ENCODE assay signal across 6 cellular contexts in the genomic region with DNA sequence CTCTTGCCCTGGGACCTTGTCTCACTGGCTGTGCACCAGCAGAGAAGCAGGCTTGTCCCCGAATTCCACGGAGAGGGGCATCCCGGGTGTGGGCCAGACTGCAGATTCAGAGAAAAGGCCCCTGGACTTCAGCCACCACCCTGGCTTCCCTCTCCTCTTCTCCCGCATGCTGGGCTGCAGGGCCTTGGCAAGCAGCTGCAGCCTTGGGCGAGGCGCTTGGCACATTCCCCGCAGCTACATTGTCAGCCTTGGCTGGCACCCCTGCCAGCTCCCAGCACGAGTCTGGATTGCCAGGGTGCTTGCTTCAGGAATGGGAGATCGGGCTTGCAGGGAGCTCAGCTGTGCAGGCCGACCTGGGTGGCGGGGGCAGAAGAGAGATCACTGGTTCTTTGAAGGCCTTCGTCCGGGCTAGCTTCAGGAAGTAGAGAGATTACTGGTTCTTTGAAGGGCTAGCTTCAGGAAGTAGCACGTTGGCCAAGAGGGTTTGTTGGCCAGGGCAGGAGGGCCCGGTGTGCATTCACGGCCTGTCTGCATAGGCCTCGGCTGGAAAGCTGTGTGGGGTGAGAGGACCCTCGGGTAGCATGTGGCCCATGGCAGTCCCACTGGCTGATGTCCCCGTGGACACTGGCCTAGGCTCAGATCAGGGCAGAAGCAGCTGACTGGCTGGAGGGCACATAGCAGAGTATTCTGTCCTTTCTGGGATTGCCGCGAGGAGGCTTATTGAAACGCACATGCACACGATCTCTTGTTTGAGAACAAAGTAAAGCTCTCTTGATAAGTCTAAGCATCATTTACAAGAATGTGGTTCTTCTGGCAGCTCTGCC.
A peak's percentile ranks its signal among the peaks of the same experiment; 100 is the strongest.
DNase-seq lines count a peak whose midpoint lies in the region; TF ChIP-seq lines count a peak whose summit lies in the region.

No MANE protein-coding gene starts in this region.

- no peak overlapping the region for H3K4me3 ChIP-seq in KMS-11 (IDR thresholded peaks at IDR 0.05; ENCODE audit: insufficient read depth, low read depth, low read length)
- H3K4me3 ChIP-seq in adipocyte (ENCODE audit: low read length) = peak overlapping the region; percentile 74

- H3K4me1 ChIP-seq in KMS-11 (ENCODE audit: low read depth, poor library complexity, severe bottlenecking) (peaks cover 41% of the 10 kb centered on the region), adipocyte (ENCODE audit: control insufficient read depth, insufficient read depth, low read length) (peaks cover 39% of the 10 kb centered on the region)

- H4K20me1 ChIP-seq in KMS-11 (ENCODE audit: insufficient read depth) = no peaks in the 10 kb centered on the region

- H3K9ac ChIP-seq in KMS-11 (peak overlapping the region; percentile 43; the same call in 1 of the 2 replicates), adipocyte (ENCODE audit: low read length) (peak overlapping the region; percentile 80)

- H3K27ac ChIP-seq in KMS-11 = peak overlapping the region; percentile 81

- H3K27me3 ChIP-seq in KMS-11 (ENCODE audit: insufficient read depth, low read depth) = no peaks in the 10 kb centered on the region
- H3K27me3 ChIP-seq in adipocyte (replicated peaks; ENCODE audit: control insufficient read depth, insufficient read depth, low read length) = no peaks in the 10 kb centered on the region

- peaks cover 12% of the 10 kb centered on the region for H3K9me3 ChIP-seq in adipocyte (ENCODE audit: control insufficient read depth, low read length)

- H3K4me2 ChIP-seq in KMS-11 = peak overlapping the region; percentile 78

- DNase-seq in adipocyte (ENCODE audit: low read depth) = peak; percentile 31
- peak; percentile 72 for DNase-seq in midbrain (lab: John Stamatoyannopoulos, UW)
- DNase-seq in glomerular visceral epithelial cell (ENCODE audit: extremely low spot score) = no peak
- DNase-seq in DMS114 treated with DMSO at 0.1 percent for 48 hours (lab: John Stamatoyannopoulos, UW; ENCODE audit: unreplicated experiment) = no peak
- no peak for DNase-seq in NCI-H510A (lab: John Stamatoyannopoulos, UW)

- H2AFZ ChIP-seq in KMS-11 (ENCODE audit: low read depth) = peak overlapping the region; percentile 30; the same call in 1 of the 2 replicates

- H3K79me2 ChIP-seq in KMS-11 (ENCODE audit: insufficient read depth, low read depth) = peaks cover 13% of the 10 kb centered on the region

- no peak for TF ChIP-seq CTCF in KMS-11 (conservative IDR thresholded peaks at IDR 0.05; ENCODE audit: low read depth, low read length)

- H3K36me3 ChIP-seq in KMS-11 (ENCODE audit: insufficient read depth) (no peaks in the 10 kb centered on the region), adipocyte (ENCODE audit: control insufficient read depth, insufficient read depth, low read length, severe bottlenecking) (peaks cover 8% of the 10 kb centered on the region)

Comparison
In these comparisons a context has a peak if more than half of its experiments do, and no peak if none do; other contexts are left out.
1. DNase-seq: peak in adipocyte (single experiment) and midbrain (single experiment); none in glomerular visceral epithelial cell (single experiment), DMS114 treated with DMSO at 0.1 percent for 48 hours (single experiment) and NCI-H510A (single experiment).